Comparison of ENCODE assay signal across 12 cellular contexts in the genomic region with DNA sequence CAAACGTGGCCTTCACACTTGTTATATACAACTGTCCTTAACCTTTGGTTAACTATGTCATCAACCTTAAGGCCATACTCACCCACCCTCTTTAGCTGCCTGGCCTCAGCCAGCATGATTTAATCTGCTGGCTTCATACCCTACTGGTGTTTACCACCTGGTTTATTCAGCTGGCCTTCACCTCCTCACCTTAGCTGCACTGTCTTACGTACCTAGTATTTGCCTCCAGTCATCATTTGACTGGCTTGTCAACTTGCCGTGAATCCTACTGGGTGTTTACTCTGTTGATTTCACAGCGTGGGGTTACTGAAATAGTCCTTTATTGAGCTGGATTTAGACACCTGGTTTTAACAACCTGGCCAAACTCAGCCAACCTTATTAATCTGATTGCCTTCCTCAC.
DNase-seq lines count a peak whose midpoint lies in the region; ATAC-seq and TF ChIP-seq lines count a peak whose summit lies in the region.
"Had no signal": no experiment of that assay in that cellular context is flagged by ENCODE, and none has a peak within 500 bp of the region (broad histone marks: within the 10 kb centered on the region; RNA-seq: fewer than 3 reads in every experiment).

No MANE protein-coding gene starts in this region.

- DNase-seq in LNCaP clone FGC (ENCODE audit: low read depth) (peak; percentile 40), NCI-H146 treated with DMSO at 0.1 percent for 48 hours (lab: John Stamatoyannopoulos, UW; ENCODE audit: unreplicated experiment) (peak; percentile 69), epithelial cell of esophagus (ENCODE audit: low read depth) (peak; percentile 10), left lobe of liver (ENCODE audit: low spot score) (no peak), amniotic stem cell (lab: John Stamatoyannopoulos, UW) (no peak), NCI-H345 treated with DMSO at 0.1 percent for 48 hours (lab: John Stamatoyannopoulos, UW; ENCODE audit: unreplicated experiment) (no peak)
- no peak for DNase-seq in activated effector memory CD4-positive, alpha-beta T cell treated with anti-CD3 and anti-CD28 coated beads, Interleukin-2, amount 50 U/mL, for 16 hours
- DNase-seq: Calu3; CD4-positive, alpha-beta T cell; DMS 273 treated with DMSO at 0.1 percent for 48 hours; HCEC 1CT; HFFc6 had no signal

- peak; percentile 5 for ATAC-seq in left lobe of liver

- H3K4me3 ChIP-seq in LNCaP clone FGC (ENCODE audit: low read depth, low read length) (no peak overlapping the region), epithelial cell of esophagus (ENCODE audit: low read length) (no peak overlapping the region)

- TF ChIP-seq CTCF in LNCaP clone FGC (IDR thresholded peaks at IDR 0.05; ENCODE audit: control insufficient read depth, extremely low read depth, insufficient read depth) (no peak), epithelial cell of esophagus (IDR thresholded peaks at IDR 0.05; ENCODE audit: insufficient read depth, low read depth, low read length, missing control alignments) (no peak)

Comparison
In these comparisons a context has a peak if more than half of its experiments do, and no peak if none do; other contexts are left out.
1. DNase-seq: peak in LNCaP clone FGC (single experiment), NCI-H146 treated with DMSO at 0.1 percent for 48 hours (single experiment) and epithelial cell of esophagus (single experiment); none in left lobe of liver (single experiment), activated effector memory CD4-positive, alpha-beta T cell treated with anti-CD3 and anti-CD28 coated beads, Interleukin-2, amount 50 U/mL, for 16 hours (single experiment), amniotic stem cell (single experiment) and NCI-H345 treated with DMSO at 0.1 percent for 48 hours (single experiment).